Comparison of ENCODE assay signal across 10 cellular contexts in genomic region chr1:169326644-169327316, GRCh38. TPM values are rescaled to one million over a fixed set of nuclear protein-coding genes. Genes with fewer than 3 reads are reported as not detected.
DNase-seq lines count a peak whose midpoint lies in the region; ATAC-seq and TF ChIP-seq lines count a peak whose summit lies in the region.
"Had no signal": no experiment of that assay in that cellular context is flagged by ENCODE, and none has a peak within 500 bp of the region (broad histone marks: within the 10 kb centered on the region; RNA-seq: fewer than 3 reads in every experiment).

No MANE protein-coding gene starts in this region.

- DNase-seq in HCEC 1CT (peak; percentile 59), M059J (ENCODE audit: low read depth) (peak; percentile 61), foreskin keratinocyte (peak; percentile 15 to 46), middle frontal gyrus (ENCODE audit: extremely low spot score, low spot score) (no peak), A673 (ENCODE audit: low spot score) (no peak), inferior parietal cortex (ENCODE audit: extremely low spot score) (no peak), suprapubic skin (ENCODE audit: low spot score in 2 of 2) (no peak)
- DNase-seq: stimulated activated CD4-positive, alpha-beta T cell treated with anti-CD3 and anti-CD28 coated beads, Interleukin-2, amount 100 ng/mL, for 48 hours had no signal

- intact Hi-C loops in A673 (cut with micrococcal nuclease; ENCODE audit: unreplicated experiment), result no loop called here

- H3K27me3 ChIP-seq in foreskin keratinocyte (no peaks in the 10 kb centered on the region), A673 (replicated peaks; ENCODE audit: insufficient read depth, low read depth, low read length, poor library complexity) (no peaks in the 10 kb centered on the region), suprapubic skin (no peaks in the 10 kb centered on the region)

- POLR2A ChIA-PET in A673 (lab: Charles Lee; ENCODE audit: low non-redundant PET), result no interaction called here

- ATAC-seq in GM18519 (IDR thresholded peaks at IDR 0.05; ENCODE audit: low FRiP score, unreplicated experiment), result peak; percentile 77
- peak; percentile 85 for ATAC-seq in foreskin keratinocyte

- H3K36me3 ChIP-seq in A673 (ENCODE audit: insufficient read depth, low read length, poor library complexity, severe bottlenecking) (no peaks in the 10 kb centered on the region), suprapubic skin (no peaks in the 10 kb centered on the region)

- no peak for TF ChIP-seq EP300 in suprapubic skin (IDR thresholded peaks at IDR 0.05)

- peaks cover 13% of the 10 kb centered on the region for H3K4me1 ChIP-seq in foreskin keratinocyte
- peaks cover 3% of the 10 kb centered on the region for H3K4me1 ChIP-seq in A673 (ENCODE audit: insufficient read depth, low read length, poor library complexity, severe bottlenecking)
- no peaks in the 10 kb centered on the region for H3K4me1 ChIP-seq in suprapubic skin

- CTCF ChIA-PET in A673 (lab: Charles Lee), result no interaction called here

- no peak overlapping the region for H3K27ac ChIP-seq in foreskin keratinocyte
- H3K27ac ChIP-seq in A673 (ENCODE audit: low read depth, low read length, poor library complexity, severe bottlenecking), result no peak overlapping the region
- no peak overlapping the region for H3K27ac ChIP-seq in suprapubic skin
- H3K27ac ChIP-seq: VCaP had no signal

- TF ChIP-seq POLR2A in suprapubic skin (IDR thresholded peaks at IDR 0.05), result no peak

- no TSS peak for BruUV-seq in A673 (replicated peaks; lab: Mats Ljungman, UMichigan)

- H3K4me3 ChIP-seq in A673 (ENCODE audit: low read depth, low read length, poor library complexity, severe bottlenecking), result no peak overlapping the region
- no peak overlapping the region for H3K4me3 ChIP-seq in suprapubic skin

- TF ChIP-seq CTCF in foreskin keratinocyte (conservative IDR thresholded peaks at IDR 0.05), result no peak
- TF ChIP-seq CTCF in A673 (conservative IDR thresholded peaks at IDR 0.05; ENCODE audit: low read depth, low read length), result no peak
- TF ChIP-seq CTCF in suprapubic skin (IDR thresholded peaks at IDR 0.05), result no peak

- H3K9me3 ChIP-seq in A673 (ENCODE audit: low read depth, low read length, poor library complexity, severe bottlenecking) (peaks cover 1% of the 10 kb centered on the region), suprapubic skin (no peaks in the 10 kb centered on the region)

RNA-seq across cellular contexts. Expression of gene NME7, which starts 40.8 kb away (rescaled TPM):
- total RNA-seq in M059J (2014; rRNA removed; shearing (Covaris generic)), result 93.6 and 104 TPM in 2 replicates
- total RNA-seq in foreskin keratinocyte (37.6 and 38.2 TPM in 2 replicates), A673 (2021) (26.4 and 34.2 TPM in 2 replicates), suprapubic skin (10 to 100 TPM in 3 of 4 donors, 1 to 10 TPM in 1; 9.5 to 13.9 (median 11.7) TPM)
- 29.5 and 33.5 TPM in 2 replicates for polyA plus RNA-seq in foreskin keratinocyte

RNA-seq across cellular contexts. Expression of gene BLZF1, which starts 41.2 kb away (rescaled TPM):
- 58.4 and 58.8 TPM in 2 replicates for total RNA-seq in M059J (2014; rRNA removed; shearing (Covaris generic))
- total RNA-seq in foreskin keratinocyte (34.4 and 38.2 TPM in 2 replicates), A673 (2021) (20.3 and 22.5 TPM in 2 replicates), suprapubic skin (10 to 100 TPM; 16.3 to 26.5 (median 25.9) TPM)
- 13.9 and 15.1 TPM in 2 replicates for polyA plus RNA-seq in foreskin keratinocyte

Comparison
In these comparisons a context has a peak if more than half of its experiments do, and no peak if none do; other contexts are left out.
1. DNase-seq: peak in HCEC 1CT (single experiment), M059J (single experiment) and foreskin keratinocyte (2 of 2); none in middle frontal gyrus (single experiment), A673 (single experiment), inferior parietal cortex (single experiment) and suprapubic skin (0 of 2).